Comparison of ENCODE assay signal across 14 cellular contexts in the genomic region with DNA sequence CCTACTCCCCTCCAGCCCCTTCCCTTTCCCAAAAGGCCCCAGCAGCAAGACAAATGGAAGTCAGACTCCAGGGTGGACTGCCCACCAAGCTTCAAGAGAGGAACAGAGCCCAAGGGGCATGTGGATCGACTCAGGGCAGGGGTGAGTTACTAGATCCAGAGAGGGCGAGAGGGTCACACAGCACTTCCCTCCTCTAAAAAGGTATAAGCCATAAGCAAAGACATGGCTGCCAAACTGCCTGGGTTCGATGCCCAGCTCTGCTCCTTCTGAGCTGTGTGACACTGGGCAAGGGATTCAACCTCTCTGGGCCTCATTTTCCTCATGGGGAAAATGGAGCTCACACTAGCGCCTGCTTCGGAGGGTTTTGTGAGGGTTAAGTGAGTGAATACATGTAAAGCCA. TPM values are rescaled to one million over a fixed set of nuclear protein-coding genes. Genes with fewer than 3 reads are reported as not detected.
DNase-seq lines count a peak whose midpoint lies in the region; ATAC-seq and TF ChIP-seq lines count a peak whose summit lies in the region.
"Had no signal": no experiment of that assay in that cellular context is flagged by ENCODE, and none has a peak within 500 bp of the region (broad histone marks: within the 10 kb centered on the region; RNA-seq: fewer than 3 reads in every experiment).

No MANE protein-coding gene starts in this region.

- peaks cover 9% of the 10 kb centered on the region; the same call in 1 of the 2 replicates for H3F3A ChIP-seq in GM23338 (replicated peaks; ENCODE audit: low read depth)

- no peaks in the 10 kb centered on the region; the same call in 2 of the 3 replicates for H3K36me3 Mint-ChIP-seq in GM23338 (ENCODE audit: low read depth)

- H3K4me3 ChIP-seq in GM23338, result peak overlapping the region; percentile 54; the same call in 1 of the 2 replicates
- peak overlapping the region; percentile 89 to 90 for H3K4me3 ChIP-seq in ascending aorta
- H3K4me3 ChIP-seq in right lobe of liver, result no peak overlapping the region
- H3K4me3 ChIP-seq in spleen, result peak overlapping the region in 6 of 8 donors; percentile 11 to 72 (median 42)
- no peak overlapping the region for H3K4me3 ChIP-seq in H7 (ENCODE audit: insufficient read depth, low read depth, low read length)

- H3K27ac ChIP-seq in GM23338 (ENCODE audit: low read depth), result no peak overlapping the region
- H3K27ac ChIP-seq in ascending aorta, result peak overlapping the region; percentile 90 to 99
- peak overlapping the region; percentile 53 to 60 (median 58) for H3K27ac ChIP-seq in right lobe of liver
- H3K27ac ChIP-seq in spleen, result peak overlapping the region; percentile 42 to 91 (median 82)
- H3K27ac ChIP-seq: C4-2B, GM23248 had no signal

- WGBS in right lobe of liver (ENCODE audit: insufficient coverage, low coverage, low lambda C conversion rate, missing lambda C conversion rate), result 60% methylated on average over 2 of the region's 5 CpGs
- WGBS in spleen, 5 donors, result 67 to 92% (median 82%) methylated on average over 3 to 5 of the region's 5 CpGs

- peaks cover 6% of the 10 kb centered on the region; the same call in 1 of the 2 replicates for H3K27me3 ChIP-seq in GM23338 (ENCODE audit: insufficient read depth)
- no peaks in the 10 kb centered on the region for H3K27me3 ChIP-seq in ascending aorta
- H3K27me3 ChIP-seq in right lobe of liver, result no peaks in the 10 kb centered on the region
- peaks cover 0 to 40% (median 12%) of the 10 kb centered on the region in 7 donors for H3K27me3 ChIP-seq in spleen (replicated peaks in 1 of 7)
- peaks cover 9% of the 10 kb centered on the region for H3K27me3 ChIP-seq in H7 (ENCODE audit: control insufficient read depth, insufficient read depth, low read length)

- no peak overlapping the region for H3K27ac Mint-ChIP-seq in GM23338
- H3K27ac Mint-ChIP-seq: activated T-cell treated with anti-CD3 and anti-CD28 coated beads, Interleukin-2, amount 50 U/mL, for 72 hours had no signal

- peaks cover 19% of the 10 kb centered on the region for H3K27me3 Mint-ChIP-seq in GM23338 (ENCODE audit: insufficient read depth, low read depth, poor library complexity)

- H4K20me1 ChIP-seq in GM23338 (replicated peaks; ENCODE audit: insufficient read depth), result no peaks in the 10 kb centered on the region

- TF ChIP-seq POLR2A in right lobe of liver (IDR thresholded peaks at IDR 0.05) (no peak), spleen (IDR thresholded peaks at IDR 0.05) (no peak)

- H3K9me3 Mint-ChIP-seq in GM23338, result no peaks in the 10 kb centered on the region
- H3K9me3 Mint-ChIP-seq: activated T-cell treated with anti-CD3 and anti-CD28 coated beads, Interleukin-2, amount 50 U/mL, for 72 hours had no signal

- no peaks in the 10 kb centered on the region for H3K9me3 ChIP-seq in ascending aorta
- H3K9me3 ChIP-seq in right lobe of liver, result no peaks in the 10 kb centered on the region
- no peaks in the 10 kb centered on the region for H3K9me3 ChIP-seq in spleen

- ATAC-seq in GM23338 (no peak), right lobe of liver (no peak), GM21528 (IDR thresholded peaks at IDR 0.05; ENCODE audit: low FRiP score, unreplicated experiment) (no peak), esophagus mucosa (no peak)
- ATAC-seq: activated T-cell treated with anti-CD3 and anti-CD28 coated beads, Interleukin-2, amount 50 U/mL, for 72 hours had no signal

- H3K79me2 ChIP-seq in GM23338 (replicated peaks; ENCODE audit: insufficient read depth), result 0 out of 2 replicates have a peak, but pooled peaks cover 3% of the 10 kb centered on the region

- H3K4me2 ChIP-seq in GM23338, result peak overlapping the region; percentile 83

- no peaks in the 10 kb centered on the region for H3K36me3 ChIP-seq in GM23338 (ENCODE audit: insufficient read depth)
- H3K36me3 ChIP-seq in ascending aorta, result peaks cover 4 to 25% of the 10 kb centered on the region in 2 donors
- H3K36me3 ChIP-seq in right lobe of liver, result no peaks in the 10 kb centered on the region
- H3K36me3 ChIP-seq in spleen, result no peaks in the 10 kb centered on the region
- H3K36me3 ChIP-seq in H7 (replicated peaks; ENCODE audit: control insufficient read depth, insufficient read depth, low read length), result no peaks in the 10 kb centered on the region

- intact Hi-C loops in ascending aorta (cut with DNase I) (loop anchor here (5.0 kb wide), 2 partner anchors 400 to 1160 kb away; a partner anchor contains a TSS), right lobe of liver (cut with DNase I) (loop anchor here in 1 of 2 donors (5.0 kb wide), 1 partner anchor 75 kb away; no protein-coding TSS in a partner anchor), spleen (cut with DNase I; ENCODE audit: low total_unique reads) (no loop called here)

- peak overlapping the region; percentile 50; the same call in 1 of the 3 replicates for H3K4me3 Mint-ChIP-seq in GM23338
- H3K4me3 Mint-ChIP-seq: activated T-cell treated with anti-CD3 and anti-CD28 coated beads, Interleukin-2, amount 50 U/mL, for 72 hours had no signal

- peaks cover 40% of the 10 kb centered on the region for H3K4me1 Mint-ChIP-seq in GM23338

- H2AFZ ChIP-seq in GM23338, result no peak overlapping the region

- H3K4me1 ChIP-seq in GM23338 (ENCODE audit: insufficient read depth) (peaks cover 41% of the 10 kb centered on the region), ascending aorta (peaks cover 22 to 51% of the 10 kb centered on the region in 2 donors), right lobe of liver (peaks cover 0 to 10% (median 0%) of the 10 kb centered on the region in 4 donors), spleen (peaks cover 9 to 96% (median 58%) of the 10 kb centered on the region in 6 donors)

- TF ChIP-seq CTCF in GM23338 (conservative IDR thresholded peaks at IDR 0.05; ENCODE audit: low read depth in 2 of 2) (no peak), ascending aorta (IDR thresholded peaks at IDR 0.05) (no peak), right lobe of liver (IDR thresholded peaks at IDR 0.05) (no peak), spleen (IDR thresholded peaks at IDR 0.05 in 8 of 11, conservative IDR thresholded peaks at IDR 0.05 in 3 of 11) (no peak)

- DNase-seq in GM23338 (ENCODE audit: low spot score) (no peak), ascending aorta (ENCODE audit: low spot score in 2 of 2) (no peak), right lobe of liver (no peak), spleen (no peak), NAMALWA (ENCODE audit: low spot score) (no peak), H7 (no peak)
- DNase-seq: activated T-cell treated with anti-CD3 and anti-CD28 coated beads, Interleukin-2, amount 50 U/mL, for 72 hours; GM23248; KBM-7; NCI-H226 had no signal

- H3K9me2 ChIP-seq in GM23338 (ENCODE audit: insufficient read depth), result no peaks in the 10 kb centered on the region

TF ChIP-seq in GM23338, 12 proteins besides CTCF, POLR2A, EP300 and RAD21 (continues in another document):
- TF ChIP-seq, protein P1, sequence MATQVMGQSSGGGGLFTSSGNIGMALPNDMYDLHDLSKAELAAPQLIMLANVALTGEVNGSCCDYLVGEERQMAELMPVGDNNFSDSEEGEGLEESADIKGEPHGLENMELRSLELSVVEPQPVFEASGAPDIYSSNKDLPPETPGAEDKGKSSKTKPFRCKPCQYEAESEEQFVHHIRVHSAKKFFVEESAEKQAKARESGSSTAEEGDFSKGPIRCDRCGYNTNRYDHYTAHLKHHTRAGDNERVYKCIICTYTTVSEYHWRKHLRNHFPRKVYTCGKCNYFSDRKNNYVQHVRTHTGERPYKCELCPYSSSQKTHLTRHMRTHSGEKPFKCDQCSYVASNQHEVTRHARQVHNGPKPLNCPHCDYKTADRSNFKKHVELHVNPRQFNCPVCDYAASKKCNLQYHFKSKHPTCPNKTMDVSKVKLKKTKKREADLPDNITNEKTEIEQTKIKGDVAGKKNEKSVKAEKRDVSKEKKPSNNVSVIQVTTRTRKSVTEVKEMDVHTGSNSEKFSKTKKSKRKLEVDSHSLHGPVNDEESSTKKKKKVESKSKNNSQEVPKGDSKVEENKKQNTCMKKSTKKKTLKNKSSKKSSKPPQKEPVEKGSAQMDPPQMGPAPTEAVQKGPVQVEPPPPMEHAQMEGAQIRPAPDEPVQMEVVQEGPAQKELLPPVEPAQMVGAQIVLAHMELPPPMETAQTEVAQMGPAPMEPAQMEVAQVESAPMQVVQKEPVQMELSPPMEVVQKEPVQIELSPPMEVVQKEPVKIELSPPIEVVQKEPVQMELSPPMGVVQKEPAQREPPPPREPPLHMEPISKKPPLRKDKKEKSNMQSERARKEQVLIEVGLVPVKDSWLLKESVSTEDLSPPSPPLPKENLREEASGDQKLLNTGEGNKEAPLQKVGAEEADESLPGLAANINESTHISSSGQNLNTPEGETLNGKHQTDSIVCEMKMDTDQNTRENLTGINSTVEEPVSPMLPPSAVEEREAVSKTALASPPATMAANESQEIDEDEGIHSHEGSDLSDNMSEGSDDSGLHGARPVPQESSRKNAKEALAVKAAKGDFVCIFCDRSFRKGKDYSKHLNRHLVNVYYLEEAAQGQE (IDR thresholded peaks at IDR 0.05; ENCODE audit: unreplicated experiment), result no peak

RNA-seq across cellular contexts. Expression of a gene that starts 3.8 kb away (rescaled TPM):
- total RNA-seq in GM23338 (2014; rRNA removed; shearing (Covaris generic)), result 9.4 and 14.5 TPM in 2 replicates
- 76.2 and 77.5 TPM in 2 replicates for polyA plus RNA-seq in GM23338 (2016; fragmentation: Nextera tagmentation; extraction: Ambion mirVana)
- total RNA-seq in ascending aorta, result 1,072 TPM
- 1 to 10 TPM; 2.7 to 8.7 (median 6.7) TPM for total RNA-seq in right lobe of liver
- 100 to 1,000 TPM in 2 of 7 donors, 10 to 100 TPM in 5; 26.1 to 102 (median 54.5) TPM for total RNA-seq in spleen
- polyA plus RNA-seq in spleen, result 100 to 1,000 TPM in 1 of 3 donors, 10 to 100 TPM in 2; 66.7 to 145 (median 97.2) TPM
- total RNA-seq in esophagus mucosa, result 2.8 TPM
- 3.5 and 3.7 TPM in 2 replicates for total RNA-seq in H7 (2014; rRNA removed; shearing (Covaris generic))

RNA-seq across cellular contexts. Expression of a gene that starts 12.0 kb away (rescaled TPM):
- total RNA-seq in GM23338 (2014; rRNA removed; shearing (Covaris generic)), result 382 and 468 TPM in 2 replicates
- polyA plus RNA-seq in GM23338 (2016; fragmentation: Nextera tagmentation; extraction: Ambion mirVana), result 298 and 319 TPM in 2 replicates
- total RNA-seq in ascending aorta, result 193 TPM
- 10 to 100 TPM in 1 of 6 experiments, 1 to 10 TPM in 5; 3.5 to 19.1 (median 6.2) TPM for total RNA-seq in right lobe of liver
- total RNA-seq in spleen, result 10 to 100 TPM; 41.2 to 87.8 (median 59.5) TPM
- 10 to 100 TPM; 63.2 to 82.9 (median 65.6) TPM for polyA plus RNA-seq in spleen
- total RNA-seq in esophagus mucosa, result 356 TPM
- 143 and 153 TPM in 2 replicates for total RNA-seq in H7 (2014; rRNA removed; shearing (Covaris generic))

RNA-seq across cellular contexts. Expression of a gene that starts 28.4 kb away (rescaled TPM):
- 8.3 and 11.7 TPM in 2 replicates for total RNA-seq in GM23338 (2014; rRNA removed; shearing (Covaris generic))
- 7.9 and 8.3 TPM in 2 replicates for polyA plus RNA-seq in GM23338 (2016; fragmentation: Nextera tagmentation; extraction: Ambion mirVana)
- not detected for total RNA-seq in ascending aorta
- total RNA-seq in right lobe of liver, result not detected
- total RNA-seq in spleen, result not detected
- under 1 TPM; 0.04 to 0.06 (median 0.06) TPM for polyA plus RNA-seq in spleen
- total RNA-seq in esophagus mucosa, result 0.16 TPM
- 3.0 and 5.5 TPM in 2 replicates for total RNA-seq in H7 (2014; rRNA removed; shearing (Covaris generic))

RNA-seq across cellular contexts. Expression of a gene that starts 51.7 kb away (rescaled TPM):
- total RNA-seq in GM23338 (2014; rRNA removed; shearing (Covaris generic)), result 26.7 and 58.9 TPM in 2 replicates
- polyA plus RNA-seq in GM23338 (2016; fragmentation: Nextera tagmentation; extraction: Ambion mirVana), result 72.2 and 95.5 TPM in 2 replicates
- total RNA-seq in ascending aorta, result not detected
- 1 to 10 TPM in 1 of 6 experiments, not detected in 5; 1.8 TPM for total RNA-seq in right lobe of liver
- total RNA-seq in spleen, result 1 to 10 TPM in 5 of 7 donors, not detected in 2; 3.2 to 6.1 (median 4.1) TPM
- 10 to 100 TPM; 11.0 to 53.6 (median 11.2) TPM for polyA plus RNA-seq in spleen
- 272 TPM for total RNA-seq in esophagus mucosa
- total RNA-seq in H7 (2014; rRNA removed; shearing (Covaris generic)), result 5.1 and 11.1 TPM in 2 replicates
- total RNA-seq: activated T-cell treated with anti-CD3 and anti-CD28 coated beads, Interleukin-2, amount 50 U/mL, for 72 hours; cerebellum; GM23248 had no signal
- polyA plus RNA-seq: GM23248 had no signal

Comparison
In these comparisons a context has a peak if more than half of its experiments do, and no peak if none do; other contexts are left out.
1. H3K4me3 ChIP-seq: peak in GM23338 (single experiment), ascending aorta (2 of 2) and spleen (6 of 8); none in right lobe of liver (0 of 3) and H7 (single experiment).
2. RNA of a gene that starts 3.8 kb away (total RNA-seq): 1,072 TPM in ascending aorta (single experiment); 26.1 to 102 TPM in spleen, 9.4 to 14.5 TPM in GM23338, 2.7 to 8.7 TPM in right lobe of liver, 3.5 to 3.7 TPM in H7 and 2.8 TPM in esophagus mucosa (single experiment); every median in the first group is over 10 times any median in the second.